Comparison of ENCODE assay signal across 25 cellular contexts in the genomic region with DNA sequence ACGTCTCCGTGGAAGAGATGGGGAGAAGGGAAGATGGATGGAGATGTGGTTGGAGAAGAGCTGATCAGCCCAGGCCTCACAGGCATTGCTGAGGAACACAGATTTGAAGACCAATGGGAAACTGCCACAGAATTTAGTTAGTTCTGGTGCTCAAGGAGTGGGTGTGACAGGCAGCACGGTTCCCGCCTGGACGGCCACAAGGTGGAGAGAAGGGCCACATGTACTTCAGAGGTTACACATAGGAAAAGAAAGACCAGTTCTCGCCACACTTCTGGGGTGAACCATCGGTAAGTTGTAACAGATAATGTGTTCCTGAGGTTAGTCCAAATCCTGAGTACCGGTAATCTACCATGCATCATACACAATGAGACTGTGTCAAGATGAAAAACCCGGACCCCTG. TPM values are rescaled to one million over a fixed set of nuclear protein-coding genes. Genes with fewer than 3 reads are reported as not detected.
"Had no signal": no experiment of that assay in that cellular context is flagged by ENCODE, and none has a peak within 500 bp of the region (broad histone marks: within the 10 kb centered on the region; RNA-seq: fewer than 3 reads in every experiment).

No MANE protein-coding gene starts in this region.

- H3K4me1 Mint-ChIP-seq: activated naive CD4-positive, alpha-beta T cell treated with anti-CD3 and anti-CD28 coated beads, Interleukin-2, amount 10 ng/mL, durations not matched to agents 7 days and 5 days; immature natural killer cell; stimulated activated naive B cell treated with anti-CD40 and anti-IgM and Interleukin-4, amounts not matched to agents 10 μg/mL and 1 μg/mL and 100 μg/mL, for 72 hours had no signal

- H3K36me3 ChIP-seq: ovary, thoracic aorta had no signal

- H3K27me3 ChIP-seq: ovary, spleen, upper lobe of left lung had no signal

- DNase-seq: activated CD4-positive, alpha-beta memory T cell treated with anti-CD3 and anti-CD28 coated beads, Interleukin-2, amount 10 ng/mL, durations not matched to agents 7 days and 5 days; activated CD4-positive, alpha-beta T cell treated with anti-CD3 and anti-CD28 coated beads for 48 hours; activated CD4-positive, CD25-positive, alpha-beta regulatory T cell; activated CD8-positive, alpha-beta memory T cell treated with anti-CD3 and anti-CD28 coated beads, Interleukin-2, amount 10 ng/mL, durations not matched to agents 7 days and 5 days; activated naive CD4-positive, alpha-beta T cell treated with anti-CD3 and anti-CD28 coated beads, Interleukin-2, amount 10 ng/mL, durations not matched to agents 7 days and 5 days; activated T-cell treated with anti-CD3 and anti-CD28 coated beads, Interleukin-2, amount 50 U/mL, for 1 hour; amniotic stem cell; erythroblast; foreskin melanocyte; heart right ventricle; immature natural killer cell; left ventricle myocardium inferior; mammary epithelial cell; mucosa of descending colon; naive thymus-derived CD4-positive, alpha-beta T cell; ovary; psoas muscle; right cardiac atrium; spleen; stimulated activated naive B cell treated with anti-CD40 and anti-IgM and Interleukin-4, amounts not matched to agents 10 μg/mL and 1 μg/mL and 100 μg/mL, for 72 hours; T-helper 1 cell; T-helper 9 cell; upper lobe of left lung had no signal

- H3K4me3 Mint-ChIP-seq: activated CD4-positive, alpha-beta memory T cell treated with anti-CD3 and anti-CD28 coated beads, Interleukin-2, amount 10 ng/mL, durations not matched to agents 7 days and 5 days; activated CD8-positive, alpha-beta memory T cell treated with anti-CD3 and anti-CD28 coated beads, Interleukin-2, amount 10 ng/mL, durations not matched to agents 7 days and 5 days; activated naive CD4-positive, alpha-beta T cell treated with anti-CD3 and anti-CD28 coated beads, Interleukin-2, amount 10 ng/mL, durations not matched to agents 7 days and 5 days; immature natural killer cell; stimulated activated naive B cell treated with anti-CD40 and anti-IgM and Interleukin-4, amounts not matched to agents 10 μg/mL and 1 μg/mL and 100 μg/mL, for 72 hours had no signal

- H3K27ac Mint-ChIP-seq: activated CD4-positive, alpha-beta memory T cell treated with anti-CD3 and anti-CD28 coated beads, Interleukin-2, amount 10 ng/mL, durations not matched to agents 7 days and 5 days; activated CD8-positive, alpha-beta memory T cell treated with anti-CD3 and anti-CD28 coated beads, Interleukin-2, amount 10 ng/mL, durations not matched to agents 7 days and 5 days; activated naive CD4-positive, alpha-beta T cell treated with anti-CD3 and anti-CD28 coated beads, Interleukin-2, amount 10 ng/mL, durations not matched to agents 7 days and 5 days; immature natural killer cell; stimulated activated naive B cell treated with anti-CD40 and anti-IgM and Interleukin-4, amounts not matched to agents 10 μg/mL and 1 μg/mL and 100 μg/mL, for 72 hours had no signal

- H3K4me1 ChIP-seq: psoas muscle, spleen, upper lobe of left lung had no signal

- H3K9me3 ChIP-seq: heart right ventricle, left ventricle myocardium inferior, mucosa of descending colon, ovary, psoas muscle, spleen, thoracic aorta had no signal

- H3K9me3 Mint-ChIP-seq: activated CD4-positive, alpha-beta memory T cell treated with anti-CD3 and anti-CD28 coated beads, Interleukin-2, amount 10 ng/mL, durations not matched to agents 7 days and 5 days; activated naive CD4-positive, alpha-beta T cell treated with anti-CD3 and anti-CD28 coated beads, Interleukin-2, amount 10 ng/mL, durations not matched to agents 7 days and 5 days; immature natural killer cell had no signal

- ATAC-seq: activated CD8-positive, alpha-beta memory T cell treated with anti-CD3 and anti-CD28 coated beads, Interleukin-2, amount 10 ng/mL, durations not matched to agents 7 days and 5 days; heart right ventricle; mucosa of descending colon; naive thymus-derived CD4-positive, alpha-beta T cell; psoas muscle; stimulated activated naive B cell treated with anti-CD40 and anti-IgM and Interleukin-4, amounts not matched to agents 10 μg/mL and 1 μg/mL and 100 μg/mL, for 72 hours had no signal

- H3K27ac ChIP-seq: heart right ventricle, left ventricle myocardium inferior, ovary, psoas muscle, spleen, thoracic aorta, upper lobe of left lung had no signal

- H3K4me3 ChIP-seq: heart right ventricle, left ventricle myocardium inferior, mucosa of descending colon, ovary, psoas muscle, spleen, thoracic aorta, upper lobe of left lung had no signal

- H3K27me3 Mint-ChIP-seq: activated naive CD4-positive, alpha-beta T cell treated with anti-CD3 and anti-CD28 coated beads, Interleukin-2, amount 10 ng/mL, durations not matched to agents 7 days and 5 days; stimulated activated naive B cell treated with anti-CD40 and anti-IgM and Interleukin-4, amounts not matched to agents 10 μg/mL and 1 μg/mL and 100 μg/mL, for 72 hours had no signal

RNA-seq across cellular contexts. Expression of a gene that starts 29.5 kb away (rescaled TPM):
- total RNA-seq: activated CD4-positive, alpha-beta memory T cell treated with anti-CD3 and anti-CD28 coated beads, Interleukin-2, amount 10 ng/mL, durations not matched to agents 7 days and 5 days; activated CD8-positive, alpha-beta memory T cell treated with anti-CD3 and anti-CD28 coated beads, Interleukin-2, amount 10 ng/mL, durations not matched to agents 7 days and 5 days; cardiac septum; heart right ventricle; left ventricle myocardium inferior; mammary epithelial cell; mucosa of descending colon; naive thymus-derived CD4-positive, alpha-beta T cell; ovary; psoas muscle; right cardiac atrium; spleen; thoracic aorta; upper lobe of left lung had no signal
- polyA plus RNA-seq: immature natural killer cell; mammary epithelial cell; naive thymus-derived CD4-positive, alpha-beta T cell; ovary; right cardiac atrium had no signal
